ENCODE assay signal across 9 cellular contexts in genomic region chr6:136284909-136285308, GRCh38. TPM values are rescaled to one million over a fixed set of nuclear protein-coding genes. Genes with fewer than 3 reads are reported as not detected.
DNase-seq lines count a peak whose midpoint lies in the region; ATAC-seq, FAIRE-seq and TF ChIP-seq lines count a peak whose summit lies in the region.
"Had no signal": no experiment of that assay in that cellular context is flagged by ENCODE, and none has a peak within 500 bp of the region (broad histone marks: within the 10 kb centered on the region; RNA-seq: fewer than 3 reads in every experiment).

No MANE protein-coding gene starts in this region.

- H3K9ac ChIP-seq in HUES64 (ENCODE audit: low read depth, low read length): no peak overlapping the region

- ATAC-seq in CD4-positive, CD25-positive, alpha-beta regulatory T cell (ENCODE audit: low read depth in 2 of 2): no peak
- no peak for ATAC-seq in naive thymus-derived CD4-positive, alpha-beta T cell
- ATAC-seq: sciatic nerve had no signal

- H3K27me3 Mint-ChIP-seq in CD4-positive, CD25-positive, alpha-beta regulatory T cell: peaks cover 14% of the 10 kb centered on the region
- H3K27me3 Mint-ChIP-seq in naive thymus-derived CD4-positive, alpha-beta T cell: peaks cover 0 to 2% (median 0%) of the 10 kb centered on the region in 5 donors

- no peak for FAIRE-seq in GM12892 (lab: Jason Lieb, UNC)

- peaks cover 22% of the 10 kb centered on the region for H3K36me3 ChIP-seq in CD4-positive, CD25-positive, alpha-beta regulatory T cell (ENCODE audit: control insufficient read depth, insufficient read depth, low read length)
- H3K36me3 ChIP-seq in HUES64 (ENCODE audit: insufficient read depth, low read length) (peaks cover 30% of the 10 kb centered on the region), ascending aorta (peaks cover 0 to under 1% of the 10 kb centered on the region in 2 donors), right atrium auricular region (peaks cover 9% of the 10 kb centered on the region)
- peaks cover 0 to 21% (median 0%) of the 10 kb centered on the region in 3 experiments for H3K36me3 ChIP-seq in naive thymus-derived CD4-positive, alpha-beta T cell (ENCODE audit: control insufficient read depth in 2 of 3, insufficient read depth in 3 of 3, low read length in 3 of 3)

- peak overlapping the region; percentile 69 to 88 (median 76) for H3K27ac Mint-ChIP-seq in CD4-positive, CD25-positive, alpha-beta regulatory T cell
- H3K27ac Mint-ChIP-seq in naive thymus-derived CD4-positive, alpha-beta T cell: peak overlapping the region; percentile 24 to 100 (median 71)

- DNase-seq in CD4-positive, CD25-positive, alpha-beta regulatory T cell: peak in 1 of 3 donors; percentile 13
- no peak for DNase-seq in ascending aorta (ENCODE audit: low spot score in 2 of 2)
- DNase-seq in naive thymus-derived CD4-positive, alpha-beta T cell: no peak
- no peak for DNase-seq in 8988T
- DNase-seq in right atrium auricular region (ENCODE audit: low spot score): no peak
- DNase-seq in GM12892 (ENCODE audit: insufficient read length): no peak
- DNase-seq in SK-N-DZ (ENCODE audit: low spot score): no peak

- peak overlapping the region; percentile 56 for H3K27ac ChIP-seq in CD4-positive, CD25-positive, alpha-beta regulatory T cell (ENCODE audit: insufficient read depth, low read length, poor library complexity, severe bottlenecking)
- H3K27ac ChIP-seq in HUES64 (ENCODE audit: low read depth, low read length) (no peak overlapping the region), ascending aorta (peak overlapping the region in 1 of 2 donors; percentile 31), right atrium auricular region (peak overlapping the region in 1 of 2 donors; percentile 33)
- H3K27ac ChIP-seq in naive thymus-derived CD4-positive, alpha-beta T cell (ENCODE audit: low read depth, low read length): peak overlapping the region; percentile 39

- H3K9me3 Mint-ChIP-seq in CD4-positive, CD25-positive, alpha-beta regulatory T cell: peaks cover 0 to 3% (median 0%) of the 10 kb centered on the region in 7 donors
- H3K9me3 Mint-ChIP-seq in naive thymus-derived CD4-positive, alpha-beta T cell: peaks cover 0 to 14% (median 0%) of the 10 kb centered on the region in 11 donors

- peaks cover 53 to 85% (median 73%) of the 10 kb centered on the region in 4 donors for H3K4me1 Mint-ChIP-seq in CD4-positive, CD25-positive, alpha-beta regulatory T cell
- peaks cover 53 to 96% (median 78%) of the 10 kb centered on the region in 7 donors for H3K4me1 Mint-ChIP-seq in naive thymus-derived CD4-positive, alpha-beta T cell

- TF ChIP-seq POLR2A in GM12892 (IDR thresholded peaks at IDR 0.05; ENCODE audit: low read depth, low read length): no peak

- peak overlapping the region; percentile 80 to 100 (median 92) for H3K4me3 Mint-ChIP-seq in CD4-positive, CD25-positive, alpha-beta regulatory T cell
- H3K4me3 Mint-ChIP-seq in naive thymus-derived CD4-positive, alpha-beta T cell: peak overlapping the region; percentile 60 to 100 (median 83)

- TF ChIP-seq CTCF in ascending aorta (IDR thresholded peaks at IDR 0.05) (no peak), right atrium auricular region (IDR thresholded peaks at IDR 0.05) (no peak)

- 22% methylated on average over 2 of the region's 2 CpGs for WGBS in HUES64

- intact Hi-C loops in ascending aorta (cut with DNase I): loop anchor here (5.0 to 10.0 kb wide), 4 partner anchors 510 to 1582 kb away; partner anchors contain the start of genes IFNGR1, MAP3K5, PEX7 and TNFAIP3
- intact Hi-C loops in naive thymus-derived CD4-positive, alpha-beta T cell (cut with micrococcal nuclease): loop anchor here (2.0 to 5.0 kb wide), 4 partner anchors 14 to 1183 kb away; no protein-coding TSS in a partner anchor

- CTCF ChIA-PET in naive thymus-derived CD4-positive, alpha-beta T cell (lab: Charles Lee): interaction anchor here (0.6 kb wide), 1 partner anchor 25 kb away, joined by 4 read pairs; no protein-coding TSS in a partner anchor

- POLR2A ChIA-PET in naive thymus-derived CD4-positive, alpha-beta T cell (lab: Charles Lee): interaction anchor here (0.6 to 7.1 kb wide), 2 partner anchors 14 to 33 kb away, joined by 3 to 154 read pairs; partner anchors contain the start of gene MTFR2

- no peaks in the 10 kb centered on the region for H3K27me3 ChIP-seq in CD4-positive, CD25-positive, alpha-beta regulatory T cell (ENCODE audit: control insufficient read depth, insufficient read depth, low read length)
- H3K27me3 ChIP-seq in HUES64 (ENCODE audit: insufficient read depth, low read length) (no peaks in the 10 kb centered on the region), ascending aorta (no peaks in the 10 kb centered on the region), right atrium auricular region (no peaks in the 10 kb centered on the region)
- no peaks in the 10 kb centered on the region for H3K27me3 ChIP-seq in naive thymus-derived CD4-positive, alpha-beta T cell (ENCODE audit: control insufficient read depth in 2 of 2, insufficient read depth in 2 of 2, low read length in 2 of 2)

- peaks cover 84% of the 10 kb centered on the region for H3K4me1 ChIP-seq in CD4-positive, CD25-positive, alpha-beta regulatory T cell (ENCODE audit: control insufficient read depth, insufficient read depth, low read length, poor library complexity, severe bottlenecking)
- H3K4me1 ChIP-seq in HUES64 (ENCODE audit: insufficient read depth, low read length): peaks cover 16% of the 10 kb centered on the region; the same call in 1 of the 2 replicates
- peaks cover 20 to 59% of the 10 kb centered on the region in 2 donors for H3K4me1 ChIP-seq in ascending aorta
- peaks cover 65 to 68% of the 10 kb centered on the region in 2 donors for H3K4me1 ChIP-seq in naive thymus-derived CD4-positive, alpha-beta T cell (ENCODE audit: control insufficient read depth in 2 of 2, insufficient read depth in 2 of 2, low read length in 2 of 2)
- H3K4me1 ChIP-seq in right atrium auricular region: peaks cover 0 to 85% of the 10 kb centered on the region in 2 donors

- peaks cover 45% of the 10 kb centered on the region for H3K36me3 Mint-ChIP-seq in CD4-positive, CD25-positive, alpha-beta regulatory T cell
- H3K36me3 Mint-ChIP-seq in naive thymus-derived CD4-positive, alpha-beta T cell: peaks cover 0 to 34% (median 19%) of the 10 kb centered on the region in 5 donors

- no peaks in the 10 kb centered on the region for H3K9me3 ChIP-seq in CD4-positive, CD25-positive, alpha-beta regulatory T cell (ENCODE audit: control insufficient read depth in 2 of 2, low read length in 2 of 2)
- H3K9me3 ChIP-seq in HUES64 (ENCODE audit: insufficient read depth, low read depth, low read length) (no peaks in the 10 kb centered on the region), ascending aorta (no peaks in the 10 kb centered on the region), right atrium auricular region (no peaks in the 10 kb centered on the region)
- H3K9me3 ChIP-seq in naive thymus-derived CD4-positive, alpha-beta T cell (ENCODE audit: control insufficient read depth in 2 of 3, low read length in 3 of 3): no peaks in the 10 kb centered on the region

- H3K4me3 ChIP-seq in CD4-positive, CD25-positive, alpha-beta regulatory T cell (ENCODE audit: low read depth, low read length): peak overlapping the region; percentile 62
- peak overlapping the region; percentile 8; the same call in 1 of the 2 replicates for H3K4me3 ChIP-seq in HUES64 (ENCODE audit: low read length)
- peak overlapping the region; percentile 12 to 23 for H3K4me3 ChIP-seq in ascending aorta
- peak overlapping the region; percentile 41 for H3K4me3 ChIP-seq in naive thymus-derived CD4-positive, alpha-beta T cell (ENCODE audit: low read length)
- H3K4me3 ChIP-seq in right atrium auricular region: no peak overlapping the region

RNA-seq across cellular contexts. Expression of gene BCLAF1, which starts 4.7 kb away (rescaled TPM):
- 429 TPM for total RNA-seq in CD4-positive, CD25-positive, alpha-beta regulatory T cell
- 100 to 1,000 TPM in 2 of 4 donors, 10 to 100 TPM in 2; 80.5 to 112 (median 97.3) TPM for polyA plus RNA-seq in CD4-positive, CD25-positive, alpha-beta regulatory T cell
- polyA plus RNA-seq in HUES64 (2013, experiment 1 of 2): 168 TPM
- 151 TPM for polyA plus RNA-seq in HUES64 (2013, experiment 2 of 2)
- total RNA-seq in ascending aorta (42.6 TPM), right atrium auricular region (10 to 100 TPM; 47.9 to 49.4 TPM)
- total RNA-seq in naive thymus-derived CD4-positive, alpha-beta T cell: 100 to 1,000 TPM; 202 to 439 (median 262) TPM
- polyA plus RNA-seq in naive thymus-derived CD4-positive, alpha-beta T cell: 100 to 1,000 TPM; 127 to 153 TPM
- polyA plus RNA-seq in GM12892 (2012; ENCODE audit: missing spikeins): 74.4 TPM
- polyA plus RNA-seq in SK-N-DZ (2014; cell fraction: cytosol; rRNA removed): 62.3 and 65.1 TPM in 2 replicates
- 73.7 and 81.5 TPM in 2 replicates for polyA plus RNA-seq in SK-N-DZ (2014; cell fraction: nucleus; rRNA removed)

RNA-seq across cellular contexts. Expression of gene MTFR2, which starts 34.8 kb away (rescaled TPM):
- 3.7 TPM for total RNA-seq in CD4-positive, CD25-positive, alpha-beta regulatory T cell
- 1 to 10 TPM; 1.0 to 2.0 (median 1.8) TPM for polyA plus RNA-seq in CD4-positive, CD25-positive, alpha-beta regulatory T cell
- polyA plus RNA-seq in HUES64 (2013, experiment 1 of 2): 10.4 TPM
- 10.1 TPM for polyA plus RNA-seq in HUES64 (2013, experiment 2 of 2)
- total RNA-seq in ascending aorta: not detected
- total RNA-seq in naive thymus-derived CD4-positive, alpha-beta T cell: 10 to 100 TPM in 1 of 5 experiments, 1 to 10 TPM in 3, under 1 TPM in 1; 0.92 to 20.4 (median 1.9) TPM
- polyA plus RNA-seq in naive thymus-derived CD4-positive, alpha-beta T cell: under 1 TPM; 0.63 to 0.69 TPM
- under 1 TPM in 1 of 2 donors, not detected in 1; 0.70 TPM for total RNA-seq in right atrium auricular region
- polyA plus RNA-seq in GM12892 (2012; ENCODE audit: missing spikeins): 13.7 TPM
- 6.2 and 11.1 TPM in 2 replicates for polyA plus RNA-seq in SK-N-DZ (2014; cell fraction: cytosol; rRNA removed)
- 10.3 and 15.7 TPM in 2 replicates for polyA plus RNA-seq in SK-N-DZ (2014; cell fraction: nucleus; rRNA removed)

Comparison
In these comparisons a context has a peak if more than half of its experiments do, and no peak if none do; other contexts are left out.
1. H3K4me3 ChIP-seq: peak in CD4-positive, CD25-positive, alpha-beta regulatory T cell (single experiment), HUES64 (single experiment), ascending aorta (2 of 2) and naive thymus-derived CD4-positive, alpha-beta T cell (single experiment); none in right atrium auricular region (0 of 2).